In the genomic region with DNA sequence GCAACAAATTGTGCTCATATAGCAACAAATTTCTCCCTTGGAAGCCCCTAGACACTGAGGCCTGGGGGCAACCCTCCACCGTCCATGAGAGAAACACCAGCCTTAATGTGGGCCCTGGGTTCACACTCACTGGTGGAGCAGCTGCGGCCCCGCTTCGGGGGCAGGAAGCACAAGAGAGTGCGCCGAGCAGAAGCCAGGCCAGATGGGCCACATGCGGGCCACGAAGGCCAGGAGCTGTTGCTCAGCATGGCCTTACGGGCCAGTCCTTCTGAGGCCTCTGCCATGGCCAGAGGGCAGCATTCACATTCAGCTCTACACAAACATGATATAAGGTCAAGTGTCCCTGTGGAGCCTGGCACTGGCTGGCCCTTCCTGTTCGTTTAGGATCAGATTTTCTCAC, we compare ENCODE assay signal across 10 cellular contexts. TPM values are rescaled to one million over a fixed set of nuclear protein-coding genes. Genes with fewer than 3 reads are reported as not detected.
"Had no signal": no experiment of that assay in that cellular context is flagged by ENCODE, and none has a peak within 500 bp of the region (broad histone marks: within the 10 kb centered on the region; RNA-seq: fewer than 3 reads in every experiment).

No MANE protein-coding gene starts in this region.

- H3K27me3 Mint-ChIP-seq: IgD-negative memory B cell had no signal

- H3K27ac ChIP-seq: HL-60, KMS-11 had no signal

- H3K4me1 Mint-ChIP-seq: IgD-negative memory B cell had no signal

- H3K27ac Mint-ChIP-seq: IgD-negative memory B cell had no signal

- ATAC-seq: HepG2 had no signal

- DNase-seq: IMR-90, KBM-7, KG1 had no signal

- FAIRE-seq: HepG2, HTR-8/SVneo had no signal

- H3K4me3 Mint-ChIP-seq: IgD-negative memory B cell had no signal

- H3K36me3 Mint-ChIP-seq: IgD-negative memory B cell had no signal

- H3K9ac ChIP-seq: KMS-11 had no signal

- H3K4me2 ChIP-seq: KMS-11 had no signal

- H3K9me3 Mint-ChIP-seq: IgD-negative memory B cell had no signal

RNA-seq across cellular contexts. Expression of gene VIPR2, which starts 60.0 kb away (rescaled TPM):
- total RNA-seq: HepG2, HT-29, HT1080, IMR-90 had no signal
- polyA plus RNA-seq: HepG2, IgD-negative memory B cell, IMR-90 had no signal
